ENCODE assay signal across 1 cellular context in the genomic region with DNA sequence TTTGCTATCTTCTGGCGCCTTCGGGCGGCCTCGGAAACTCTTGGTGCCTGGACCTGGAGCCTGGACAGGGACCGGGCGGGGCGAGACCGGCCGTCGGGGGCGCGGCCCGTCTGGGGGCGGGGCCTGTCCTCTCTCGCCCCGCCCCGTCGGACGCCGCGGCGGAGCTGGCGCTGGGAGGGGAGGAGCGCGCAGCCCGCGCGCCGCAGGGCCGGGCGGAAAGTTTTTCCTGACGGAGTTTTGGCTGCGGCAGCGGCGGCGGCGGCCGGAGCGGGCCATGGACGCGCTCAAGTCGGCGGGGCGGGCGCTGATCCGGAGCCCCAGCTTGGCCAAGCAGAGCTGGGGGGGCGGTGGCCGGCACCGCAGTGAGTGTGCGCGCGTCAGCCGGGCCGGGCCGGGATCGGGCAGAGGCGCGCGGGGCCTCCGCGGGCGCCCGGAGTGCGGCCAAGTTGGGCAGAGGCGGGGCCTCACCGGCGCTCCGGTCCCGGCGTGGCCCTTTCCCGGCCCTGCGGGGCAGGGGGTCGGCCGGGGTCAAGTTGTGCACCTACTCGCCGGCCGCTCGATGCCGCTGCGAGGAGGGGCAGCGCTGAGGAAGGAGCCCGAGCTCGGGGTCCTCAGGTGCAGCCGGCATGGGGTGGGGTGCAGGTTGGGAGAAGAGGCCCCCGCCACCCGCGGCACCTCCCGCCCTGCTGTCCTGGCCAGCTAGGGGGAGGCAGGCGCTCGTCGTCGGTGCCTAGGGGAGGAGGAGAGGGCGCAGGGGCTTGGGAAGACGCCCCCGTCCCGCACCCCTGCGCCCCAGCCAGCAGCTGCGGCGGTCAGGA.
TF ChIP-seq lines count a peak whose summit lies in the region.

LDLRAP1 (plus strand) TSS at position 182 of the 818 bp plus-strand sequence; CDS start at position 275, 93 bp downstream.

TF ChIP-seq in HEK293, 187 proteins besides CTCF, POLR2A, EP300 and RAD21 (continued from another document):
- TF ChIP-seq ZBTB44 (tag by site-specific recombination; IDR thresholded peaks at IDR 0.05) = 0 out of 2 replicates have a peak, but pooled peaks have one; percentile 31
- TF ChIP-seq ZBTB7A (tag by site-specific recombination; IDR thresholded peaks at IDR 0.05; ENCODE audit: low read depth) = 0 out of 2 replicates have a peak, but pooled peaks have one; percentile 24
- TF ChIP-seq HOXC10 (CRISPR knock-in tag; IDR thresholded peaks at IDR 0.05) = 0 out of 2 replicates have a peak, but pooled peaks have one; percentile 58
- TF ChIP-seq ZNF184 (tag by site-specific recombination; IDR thresholded peaks at IDR 0.05) = 0 out of 2 replicates have a peak, but pooled peaks have one; percentile 21
- TF ChIP-seq ZNF473 (tag by site-specific recombination; IDR thresholded peaks at IDR 0.05) = no peak
- TF ChIP-seq ZBTB26 (tag by site-specific recombination; optimal IDR thresholded peaks at IDR 0.05) = peak; percentile 61
- TF ChIP-seq KLF10 (tag by site-specific recombination; IDR thresholded peaks at IDR 0.05) = 0 out of 2 replicates have a peak, but pooled peaks have one; percentile 45
- peak; percentile 87 for TF ChIP-seq ZNF335 (tag by site-specific recombination; conservative IDR thresholded peaks at IDR 0.05)
- no peak for TF ChIP-seq ZNF555 (tag by site-specific recombination; conservative IDR thresholded peaks at IDR 0.05)
- peak; percentile 21; the same call in 1 of the 2 replicates for TF ChIP-seq ZSCAN30 (tag by site-specific recombination; IDR thresholded peaks at IDR 0.05)
- no peak for TF ChIP-seq ZNF10 (tag by site-specific recombination; IDR thresholded peaks at IDR 0.05)
- TF ChIP-seq ZNF837 (tag by site-specific recombination; IDR thresholded peaks at IDR 0.05) = no peak
- TF ChIP-seq GLIS1 (tag by site-specific recombination; IDR thresholded peaks at IDR 0.05) = peak; percentile 59
